In the genomic region with DNA sequence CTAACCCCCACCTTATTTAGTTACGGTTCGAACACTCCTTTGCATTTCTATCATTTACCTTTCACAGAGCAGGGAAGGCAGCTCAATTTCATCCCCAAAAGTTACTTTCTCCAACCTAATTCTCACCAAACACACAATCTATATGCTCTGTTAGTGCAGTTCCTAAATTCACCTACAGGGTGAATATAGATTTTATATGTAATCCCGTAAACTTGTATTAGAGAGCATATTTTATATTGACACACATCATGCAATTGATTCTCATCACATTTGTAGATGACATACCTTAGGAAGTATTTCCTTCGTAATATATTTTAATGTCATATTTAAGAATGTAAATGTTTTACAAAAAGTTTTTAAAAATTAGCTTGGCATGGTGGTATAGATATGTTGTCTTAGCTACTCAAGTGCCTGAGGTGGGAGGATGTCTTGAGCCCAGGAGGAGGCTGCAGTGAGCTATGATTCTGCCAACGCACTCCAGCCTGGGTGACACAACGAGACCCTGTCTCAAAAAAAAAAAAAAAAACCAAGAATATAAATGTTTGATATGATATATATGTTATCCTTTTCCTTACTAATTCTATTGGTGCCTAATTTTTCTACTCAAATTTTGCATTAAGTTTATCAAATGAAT, we compare ENCODE assay signal across 19 cellular contexts. TPM values are rescaled to one million over a fixed set of nuclear protein-coding genes. Genes with fewer than 3 reads are reported as not detected.
DNase-seq lines count a peak whose midpoint lies in the region; ATAC-seq, FAIRE-seq and TF ChIP-seq lines count a peak whose summit lies in the region.
"Had no signal": no experiment of that assay in that cellular context is flagged by ENCODE, and none has a peak within 500 bp of the region (broad histone marks: within the 10 kb centered on the region; RNA-seq: fewer than 3 reads in every experiment).

No MANE protein-coding gene starts in this region.

- no peaks in the 10 kb centered on the region for H3K4me1 Mint-ChIP-seq in activated CD4-positive, alpha-beta T cell treated with anti-CD3 and anti-CD28 coated beads, Interleukin-2, amount 10 ng/mL, durations not matched to agents 24 days and 14 days
- H3K4me1 Mint-ChIP-seq: activated B cell treated with CpG ODN at 0.5 μM for 24 hours; activated T-helper 17 cell treated with anti-CD3 and anti-CD28 coated beads, Interleukin-2, amount 50 U/mL, for 72 hours; T-helper 17 cell had no signal

- H3K27ac ChIP-seq in DOHH2 (ENCODE audit: low read depth, low read length) (no peak overlapping the region), OCI-LY7 (ENCODE audit: low read depth, low read length, poor library complexity, severe bottlenecking) (no peak overlapping the region), foreskin keratinocyte (no peak overlapping the region)
- H3K27ac ChIP-seq: left lung, RWPE1 had no signal

- peaks cover 22% of the 10 kb centered on the region for H3K27me3 Mint-ChIP-seq in activated CD4-positive, alpha-beta T cell treated with anti-CD3 and anti-CD28 coated beads, Interleukin-2, amount 10 ng/mL, durations not matched to agents 24 days and 14 days

- H3K27ac Mint-ChIP-seq in activated CD4-positive, alpha-beta T cell treated with anti-CD3 and anti-CD28 coated beads, Interleukin-2, amount 10 ng/mL, durations not matched to agents 24 days and 14 days = no peak overlapping the region
- H3K27ac Mint-ChIP-seq: activated B cell treated with CpG ODN at 0.5 μM for 24 hours; activated T-helper 17 cell treated with anti-CD3 and anti-CD28 coated beads, Interleukin-2, amount 50 U/mL, for 72 hours; T-helper 17 cell had no signal

- H3F3A ChIP-seq in DOHH2 (ENCODE audit: control insufficient read depth, insufficient read depth) = no peaks in the 10 kb centered on the region

- no peak overlapping the region for H3K4me3 Mint-ChIP-seq in activated CD4-positive, alpha-beta T cell treated with anti-CD3 and anti-CD28 coated beads, Interleukin-2, amount 10 ng/mL, durations not matched to agents 24 days and 14 days
- H3K4me3 Mint-ChIP-seq: activated B cell treated with CpG ODN at 0.5 μM for 24 hours; activated T-helper 17 cell treated with anti-CD3 and anti-CD28 coated beads, Interleukin-2, amount 50 U/mL, for 72 hours; T-helper 17 cell had no signal

- TF ChIP-seq CTCF in DOHH2 (IDR thresholded peaks at IDR 0.05; ENCODE audit: low read depth, low read length, poor library complexity, severe bottlenecking) (peak; percentile 20), OCI-LY7 (conservative IDR thresholded peaks at IDR 0.05; ENCODE audit: low read length) (peak; percentile 40), foreskin keratinocyte (conservative IDR thresholded peaks at IDR 0.05) (peak; percentile 21)

- H3K79me2 ChIP-seq in DOHH2 (ENCODE audit: control insufficient read depth, low read length) (no peaks in the 10 kb centered on the region), OCI-LY7 (ENCODE audit: insufficient read depth, low read depth, low read length) (no peaks in the 10 kb centered on the region)

- CTCF ChIA-PET in OCI-LY7 (lab: Charles Lee; ENCODE audit: unreplicated experiment) = no interaction called here

- H3K4me3 ChIP-seq in DOHH2 (ENCODE audit: low read length) (no peak overlapping the region), OCI-LY7 (ENCODE audit: low read depth, low read length, poor library complexity, severe bottlenecking) (no peak overlapping the region)
- H3K4me3 ChIP-seq: gastrocnemius medialis, left lung had no signal

- H3K4me2 ChIP-seq in DOHH2 (ENCODE audit: low read length) (no peak overlapping the region), OCI-LY7 (ENCODE audit: low read length) (no peak overlapping the region)

- ATAC-seq in foreskin keratinocyte (no peak), HG03342 (IDR thresholded peaks at IDR 0.05; ENCODE audit: unreplicated experiment) (no peak), HG03175 (IDR thresholded peaks at IDR 0.05; ENCODE audit: unreplicated experiment) (no peak)
- ATAC-seq: activated T-helper 17 cell treated with anti-CD3 and anti-CD28 coated beads, Interleukin-2, amount 50 U/mL, for 72 hours; gastrocnemius medialis; left lung; T-helper 17 cell had no signal

- no peaks in the 10 kb centered on the region for H3K9me3 Mint-ChIP-seq in activated CD4-positive, alpha-beta T cell treated with anti-CD3 and anti-CD28 coated beads, Interleukin-2, amount 10 ng/mL, durations not matched to agents 24 days and 14 days
- H3K9me3 Mint-ChIP-seq: activated B cell treated with CpG ODN at 0.5 μM for 24 hours; activated T-helper 17 cell treated with anti-CD3 and anti-CD28 coated beads, Interleukin-2, amount 50 U/mL, for 72 hours had no signal

- POLR2A ChIA-PET in OCI-LY7 (lab: Charles Lee) = interaction anchor here (0.6 kb wide), 1 partner anchor 509 kb away, joined by 3 read pairs; no protein-coding TSS in a partner anchor

- no peaks in the 10 kb centered on the region for H3K9me3 ChIP-seq in DOHH2 (ENCODE audit: control insufficient read depth, insufficient read depth, low read length)
- no peaks in the 10 kb centered on the region for H3K9me3 ChIP-seq in OCI-LY7 (ENCODE audit: low read length)
- H3K9me3 ChIP-seq: gastrocnemius medialis, left lung had no signal

- H4K20me1 ChIP-seq in DOHH2 (ENCODE audit: control insufficient read depth, insufficient read depth, low read depth, low read length) (no peaks in the 10 kb centered on the region), OCI-LY7 (ENCODE audit: insufficient read depth, low read length) (no peaks in the 10 kb centered on the region)

- H3K9me2 ChIP-seq in DOHH2 (replicated peaks; ENCODE audit: control insufficient read depth, low read length) (no peaks in the 10 kb centered on the region), OCI-LY7 (ENCODE audit: insufficient read depth, low read length) (no peaks in the 10 kb centered on the region)

- FAIRE-seq in A204.1 (lab: Jason Lieb, UNC) = peak; percentile 86
- FAIRE-seq: GM18507 had no signal

- intact Hi-C loops in OCI-LY7 (cut with micrococcal nuclease; ENCODE audit: unreplicated experiment) = loop anchor here (10.0 kb wide), 1 partner anchor 362 kb away; no protein-coding TSS in a partner anchor
- intact Hi-C loops in activated CD4-positive, alpha-beta T cell treated with anti-CD3 and anti-CD28 coated beads, Interleukin-2, amount 10 ng/mL, durations not matched to agents 24 days and 14 days (cut with micrococcal nuclease) = no loop called here

- H3K4me1 ChIP-seq in DOHH2 (ENCODE audit: control insufficient read depth, low read length) (no peaks in the 10 kb centered on the region), OCI-LY7 (ENCODE audit: insufficient read depth, low read length, poor library complexity, severe bottlenecking) (no peaks in the 10 kb centered on the region), foreskin keratinocyte (peaks cover 11% of the 10 kb centered on the region)

- DNase-seq in OCI-LY7 (ENCODE audit: low spot score) (no peak), foreskin keratinocyte (no peak), EL (no peak)
- no peak for DNase-seq in activated CD4-positive, alpha-beta T cell treated with anti-CD3 and anti-CD28 coated beads, Interleukin-2, amount 10 ng/mL, durations not matched to agents 24 days and 14 days
- DNase-seq: activated B cell treated with CpG ODN at 0.5 μM for 24 hours; gastrocnemius medialis; H7; Kasumi-1; left lung; NCI-H774; stimulated activated CD4-positive, alpha-beta T cell treated with anti-CD3 and anti-CD28 coated beads, Interleukin-2, amount 100 ng/mL, for 48 hours; T-helper 17 cell had no signal

- no peak overlapping the region for H2AFZ ChIP-seq in OCI-LY7 (ENCODE audit: low read length)

- H3K36me3 ChIP-seq in DOHH2 (ENCODE audit: control insufficient read depth, low read length) (no peaks in the 10 kb centered on the region), OCI-LY7 (ENCODE audit: insufficient read depth, low read length) (no peaks in the 10 kb centered on the region)
- H3K36me3 ChIP-seq: gastrocnemius medialis, left lung had no signal

- BruUV-seq in OCI-LY7 (replicated peaks; lab: Mats Ljungman, UMichigan) = no TSS peak

- H3K27me3 ChIP-seq in DOHH2 (ENCODE audit: control insufficient read depth, low read length) = no peaks in the 10 kb centered on the region
- H3K27me3 ChIP-seq in foreskin keratinocyte = peaks cover 4% of the 10 kb centered on the region
- H3K27me3 ChIP-seq: gastrocnemius medialis, left lung had no signal

- no peaks in the 10 kb centered on the region for H3K36me3 Mint-ChIP-seq in activated CD4-positive, alpha-beta T cell treated with anti-CD3 and anti-CD28 coated beads, Interleukin-2, amount 10 ng/mL, durations not matched to agents 24 days and 14 days (ENCODE audit: low read depth)

RNA-seq across cellular contexts. Expression of gene TNFRSF19, which starts 57.3 kb away (rescaled TPM):
- total RNA-seq in OCI-LY7 (2014; rRNA removed; shearing (Covaris generic)) = not detected in 2 replicates
- total RNA-seq in OCI-LY7 (2022) (not detected in 2 replicates), foreskin keratinocyte (0.78 and 0.81 TPM in 2 replicates)
- 0.28 and 0.31 TPM in 2 replicates for polyA plus RNA-seq in foreskin keratinocyte
- total RNA-seq in activated CD4-positive, alpha-beta T cell treated with anti-CD3 and anti-CD28 coated beads, Interleukin-2, amount 10 ng/mL, durations not matched to agents 24 days and 14 days = not detected in 2 replicates
- total RNA-seq: activated B cell treated with CpG ODN at 0.5 μM for 24 hours had no signal
